Comparison of ENCODE assay signal across 7 cellular contexts in genomic region chr3:43286886-43287301, GRCh38.
DNase-seq lines count a peak whose midpoint lies in the region; ATAC-seq and TF ChIP-seq lines count a peak whose summit lies in the region.

No MANE protein-coding gene starts in this region.

- peak overlapping the region; percentile 65 for H3K4me3 ChIP-seq in MM.1S (ENCODE audit: low read length)
- peak overlapping the region; percentile 77 for H3K4me3 ChIP-seq in parathyroid adenoma (ENCODE audit: low read depth, low read length)

- peak; percentile 26 for DNase-seq in GM10248 (ENCODE audit: extremely low spot score)
- DNase-seq in MM.1S: peak; percentile 36
- peak; percentile 76 for DNase-seq in activated effector memory CD4-positive, alpha-beta T cell treated with anti-CD3 and anti-CD28 coated beads, Interleukin-2, amount 50 U/mL, for 16 hours
- DNase-seq in germinal center (ENCODE audit: low spot score): peak; percentile 65
- DNase-seq in T1000 (lab: John Stamatoyannopoulos, UW): no peak

- H3K27me3 ChIP-seq in MM.1S (replicated peaks; ENCODE audit: insufficient read depth, low read length) (no peaks in the 10 kb centered on the region), parathyroid adenoma (ENCODE audit: control insufficient read depth, insufficient read depth, low read length) (no peaks in the 10 kb centered on the region)

- no peak for TF ChIP-seq CTCF in GM10248 (IDR thresholded peaks at IDR 0.05; ENCODE audit: control extremely low read depth, extremely low read depth, low read depth, missing control alignments)
- no peak for TF ChIP-seq CTCF in MM.1S (IDR thresholded peaks at IDR 0.05; ENCODE audit: low read length)
- no peak for TF ChIP-seq CTCF in parathyroid adenoma (IDR thresholded peaks at IDR 0.05)

- no peaks in the 10 kb centered on the region for H3K9me3 ChIP-seq in MM.1S (replicated peaks; ENCODE audit: insufficient read depth, low read length)
- no peaks in the 10 kb centered on the region for H3K9me3 ChIP-seq in parathyroid adenoma (ENCODE audit: control insufficient read depth, low read length)

- ATAC-seq in GM21825 (IDR thresholded peaks at IDR 0.05; ENCODE audit: unreplicated experiment): peak; percentile 38

- H3K4me1 ChIP-seq in MM.1S (ENCODE audit: low read length): peaks cover 32% of the 10 kb centered on the region
- peaks cover 15% of the 10 kb centered on the region for H3K4me1 ChIP-seq in parathyroid adenoma

- H2AFZ ChIP-seq in MM.1S (ENCODE audit: low read length) (no peak overlapping the region), parathyroid adenoma (no peak overlapping the region)

- no peaks in the 10 kb centered on the region for H3K36me3 ChIP-seq in MM.1S (replicated peaks; ENCODE audit: insufficient read depth, low read length)
- H3K36me3 ChIP-seq in parathyroid adenoma (ENCODE audit: control insufficient read depth, insufficient read depth, low read length): no peaks in the 10 kb centered on the region

- H3K4me2 ChIP-seq in MM.1S (ENCODE audit: low read depth, low read length) (peak overlapping the region; percentile 92), parathyroid adenoma (ENCODE audit: low read length) (peak overlapping the region; percentile 80)

- POLR2A ChIA-PET in GM10248 (lab: Yijun Ruan, JAX): interaction anchor here (0.5 kb wide), 1 partner anchor 42 kb away, joined by 3 read pairs; no protein-coding TSS in a partner anchor

- H3K79me2 ChIP-seq in MM.1S (ENCODE audit: low read length): peaks cover 50% of the 10 kb centered on the region
- peaks cover 44% of the 10 kb centered on the region for H3K79me2 ChIP-seq in parathyroid adenoma

- H3K27ac ChIP-seq in MM.1S (ENCODE audit: low read length) (peak overlapping the region; percentile 44; the same call in 1 of the 2 replicates), parathyroid adenoma (peak overlapping the region; percentile 26)

- H3K9me2 ChIP-seq in MM.1S (replicated peaks; ENCODE audit: insufficient read depth, low read length): no peaks in the 10 kb centered on the region

- H4K20me1 ChIP-seq in MM.1S (ENCODE audit: insufficient read depth, low read length): no peaks in the 10 kb centered on the region

- CTCF ChIA-PET in GM10248 (lab: Yijun Ruan, JAX): interaction anchor here (1.3 kb wide), 1 partner anchor 9 kb away, joined by 5 read pairs; no protein-coding TSS in a partner anchor

- peak overlapping the region; percentile 73 for H3K9ac ChIP-seq in MM.1S (ENCODE audit: low read length)
- H3K9ac ChIP-seq in parathyroid adenoma: no peak overlapping the region

- peaks cover 4% of the 10 kb centered on the region; the same call in 1 of the 2 replicates for H3F3A ChIP-seq in MM.1S (ENCODE audit: insufficient read depth, low read length)
